Comparison of ENCODE assay signal across 19 cellular contexts in genomic region chr16:86120201-86120981, GRCh38.
"Had no signal": no experiment of that assay in that cellular context is flagged by ENCODE, and none has a peak within 500 bp of the region (broad histone marks: within the 10 kb centered on the region; RNA-seq: fewer than 3 reads in every experiment).

No MANE protein-coding gene starts in this region.

- H3K27ac Mint-ChIP-seq: activated B cell treated with CpG ODN at 0.5 μM for 24 hours; activated naive CD4-positive, alpha-beta T cell treated with anti-CD3 and anti-CD28 coated beads, Interleukin-2, amount 10 ng/mL, durations not matched to agents 7 days and 5 days; activated naive CD8-positive, alpha-beta T cell treated with anti-CD3 and anti-CD28 coated beads, Interleukin-2, amount 50 U/mL, for 24 hours; natural killer cell; T-helper 2 cell treated with Interferon-gamma antibody and Interleukin-4, amounts not matched to agents 5 μg/mL and 100 μg/mL, for 36 hours had no signal

- H3K4me3 ChIP-seq: gastrocnemius medialis, tibial artery had no signal

- H3K36me3 Mint-ChIP-seq: activated naive CD4-positive, alpha-beta T cell treated with anti-CD3 and anti-CD28 coated beads, Interleukin-2, amount 10 ng/mL, durations not matched to agents 7 days and 5 days; natural killer cell had no signal

- H3K9me3 Mint-ChIP-seq: activated B cell treated with CpG ODN at 0.5 μM for 24 hours; activated naive CD4-positive, alpha-beta T cell treated with anti-CD3 and anti-CD28 coated beads, Interleukin-2, amount 10 ng/mL, durations not matched to agents 7 days and 5 days; activated naive CD8-positive, alpha-beta T cell treated with anti-CD3 and anti-CD28 coated beads, Interleukin-2, amount 50 U/mL, for 24 hours; natural killer cell; T-helper 2 cell treated with Interferon-gamma antibody and Interleukin-4, amounts not matched to agents 5 μg/mL and 100 μg/mL, for 36 hours had no signal

- H3K27ac ChIP-seq: brain microvascular endothelial cell, gastrocnemius medialis, neutrophil, tibial artery had no signal

- H3K4me1 Mint-ChIP-seq: activated B cell treated with CpG ODN at 0.5 μM for 24 hours; activated naive CD4-positive, alpha-beta T cell treated with anti-CD3 and anti-CD28 coated beads, Interleukin-2, amount 10 ng/mL, durations not matched to agents 7 days and 5 days; activated naive CD8-positive, alpha-beta T cell treated with anti-CD3 and anti-CD28 coated beads, Interleukin-2, amount 50 U/mL, for 24 hours had no signal

- DNase-seq: activated B cell treated with CpG ODN at 0.5 μM for 24 hours; activated CD4-positive, alpha-beta T cell treated with anti-CD3 and anti-CD28 coated beads for 48 hours; activated CD8-positive, alpha-beta memory T cell treated with anti-CD3 and anti-CD28 coated beads, Interleukin-2, amount 50 U/mL, for 4 hours; activated effector memory CD4-positive, alpha-beta T cell treated with Interleukin-2 at 50 U/mL for 16 hours; activated naive CD4-positive, alpha-beta T cell treated with anti-CD3 and anti-CD28 coated beads, Interleukin-2, amount 10 ng/mL, durations not matched to agents 7 days and 5 days; activated naive CD8-positive, alpha-beta T cell treated with anti-CD3 and anti-CD28 coated beads, Interleukin-2, amount 50 U/mL, for 24 hours; activated T-cell treated with anti-CD3 and anti-CD28 coated beads, Interleukin-2, amount 50 U/mL, for 48 hours; aorta; brain microvascular endothelial cell; central memory CD4-positive, alpha-beta T cell; gastrocnemius medialis; natural killer cell; posterior cingulate gyrus; retina; stimulated activated naive CD8-positive, alpha-beta T cell treated with anti-CD3 and anti-CD28 coated beads, Interleukin-15, Interleukin-2, amounts not matched to agents 100 U/mL and 50 U/mL, for 24 hours; substantia nigra had no signal

- H3K36me3 ChIP-seq: brain microvascular endothelial cell, gastrocnemius medialis, neutrophil, tibial artery had no signal

- H3K4me3 Mint-ChIP-seq: activated B cell treated with CpG ODN at 0.5 μM for 24 hours; activated naive CD4-positive, alpha-beta T cell treated with anti-CD3 and anti-CD28 coated beads, Interleukin-2, amount 10 ng/mL, durations not matched to agents 7 days and 5 days; activated naive CD8-positive, alpha-beta T cell treated with anti-CD3 and anti-CD28 coated beads, Interleukin-2, amount 50 U/mL, for 24 hours; natural killer cell; T-helper 2 cell treated with Interferon-gamma antibody and Interleukin-4, amounts not matched to agents 5 μg/mL and 100 μg/mL, for 36 hours had no signal

- ATAC-seq: activated naive CD8-positive, alpha-beta T cell treated with anti-CD3 and anti-CD28 coated beads, Interleukin-2, amount 50 U/mL, for 24 hours; gastrocnemius medialis; natural killer cell; stimulated activated naive CD8-positive, alpha-beta T cell treated with anti-CD3 and anti-CD28 coated beads, Interleukin-15, Interleukin-2, amounts not matched to agents 100 U/mL and 50 U/mL, for 24 hours had no signal

- H3K9me3 ChIP-seq: gastrocnemius medialis, neutrophil, tibial artery had no signal

- H3K4me1 ChIP-seq: gastrocnemius medialis, tibial artery had no signal
